ENCODE assay signal across 1 cellular context in the genomic region with DNA sequence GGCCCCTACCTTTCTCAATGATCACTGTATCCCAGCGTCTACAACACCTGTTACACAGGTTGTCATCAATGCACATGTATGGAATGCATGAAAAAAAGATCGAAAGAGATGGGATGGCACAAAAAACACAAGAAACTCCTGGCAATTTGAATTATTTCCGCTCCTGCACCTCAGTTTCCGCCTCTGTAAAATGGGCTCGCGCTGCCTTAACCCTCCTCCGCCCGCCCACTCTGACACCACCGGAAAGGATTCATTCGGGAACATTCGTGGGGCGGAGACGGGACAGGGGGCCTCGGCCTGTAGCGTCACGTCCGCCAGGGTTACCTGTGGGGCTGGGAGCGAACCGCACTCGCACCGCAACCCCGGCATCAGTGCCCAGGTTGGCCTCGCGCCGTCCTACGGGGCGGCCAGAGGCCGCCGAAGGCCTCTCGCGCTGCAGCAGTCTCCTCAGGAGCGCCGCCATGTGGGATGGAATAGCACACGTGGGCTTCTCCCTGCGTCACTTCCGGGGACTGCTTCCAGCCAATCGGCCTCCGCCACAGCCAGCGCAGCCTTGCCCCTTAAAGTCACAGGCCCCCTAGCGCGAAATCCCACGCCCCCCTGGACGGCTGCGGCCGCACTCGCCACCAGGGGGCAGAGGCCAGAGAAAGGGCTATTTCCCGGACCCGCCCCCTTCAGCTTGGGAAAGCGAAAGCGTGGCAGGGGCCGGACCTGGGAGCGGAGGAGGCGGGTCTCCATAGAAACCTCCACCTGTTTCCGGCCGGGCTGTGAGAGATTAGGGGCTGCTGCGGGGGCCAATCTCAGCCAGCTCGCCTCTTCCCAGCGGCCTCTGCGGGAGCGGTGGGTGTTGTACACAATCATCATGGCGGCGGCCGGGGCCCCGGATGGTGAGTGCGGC.
TF ChIP-seq lines count a peak whose summit lies in the region.

Gene EARS2 (minus strand): TSS at position 470 of the 898 bp plus-strand sequence. CDS start 7 bp downstream, at position 463.
Gene UBFD1 (plus strand): TSS at position 847 of the 898 bp plus-strand sequence. CDS start 16 bp downstream, at position 863.

TF ChIP-seq in K562, 482 proteins besides CTCF, POLR2A, EP300 and RAD21 (continued from another document and continues in another):
- no peak for TF ChIP-seq ID3 (CRISPR knock-in tag; IDR thresholded peaks at IDR 0.05)
- peak; percentile 86 for TF ChIP-seq ID3 (tag; IDR thresholded peaks at IDR 0.05)
- TF ChIP-seq SOX6 (IDR thresholded peaks at IDR 0.05) = peak; percentile 76; the same call in 1 of the 2 replicates
- no peak for TF ChIP-seq ZNF23 (CRISPR knock-in tag; IDR thresholded peaks at IDR 0.05)
- 0 out of 2 replicates have a peak, but pooled peaks have one; percentile 21 for TF ChIP-seq LARP7 (IDR thresholded peaks at IDR 0.05)
- peak; percentile 45; the same call in 1 of the 2 replicates for TF ChIP-seq POLR2H (tag; IDR thresholded peaks at IDR 0.05; ENCODE audit: low read depth)
- TF ChIP-seq ZNF253 (CRISPR knock-in tag; conservative IDR thresholded peaks at IDR 0.05) = no peak
- no peak for TF ChIP-seq ZNF449 (CRISPR knock-in tag; IDR thresholded peaks at IDR 0.05)
- peak; percentile 88 for TF ChIP-seq CREB1 (IDR thresholded peaks at IDR 0.05)
- TF ChIP-seq CREB1 (CRISPR knock-in tag; IDR thresholded peaks at IDR 0.05) = peak; percentile 92
- TF ChIP-seq RNF2 (IDR thresholded peaks at IDR 0.05) = 0 out of 2 replicates have a peak, but pooled peaks have one; percentile 20
- TF ChIP-seq GABPA (tag; conservative IDR thresholded peaks at IDR 0.05; ENCODE audit: low read depth) = peak; percentile 97
- peak; percentile 72; the same call in 1 of the 2 replicates for TF ChIP-seq NR4A1 (CRISPR knock-in tag; IDR thresholded peaks at IDR 0.05)
- no peak for TF ChIP-seq NR4A1 (tag; IDR thresholded peaks at IDR 0.05)
- TF ChIP-seq, protein P1, sequence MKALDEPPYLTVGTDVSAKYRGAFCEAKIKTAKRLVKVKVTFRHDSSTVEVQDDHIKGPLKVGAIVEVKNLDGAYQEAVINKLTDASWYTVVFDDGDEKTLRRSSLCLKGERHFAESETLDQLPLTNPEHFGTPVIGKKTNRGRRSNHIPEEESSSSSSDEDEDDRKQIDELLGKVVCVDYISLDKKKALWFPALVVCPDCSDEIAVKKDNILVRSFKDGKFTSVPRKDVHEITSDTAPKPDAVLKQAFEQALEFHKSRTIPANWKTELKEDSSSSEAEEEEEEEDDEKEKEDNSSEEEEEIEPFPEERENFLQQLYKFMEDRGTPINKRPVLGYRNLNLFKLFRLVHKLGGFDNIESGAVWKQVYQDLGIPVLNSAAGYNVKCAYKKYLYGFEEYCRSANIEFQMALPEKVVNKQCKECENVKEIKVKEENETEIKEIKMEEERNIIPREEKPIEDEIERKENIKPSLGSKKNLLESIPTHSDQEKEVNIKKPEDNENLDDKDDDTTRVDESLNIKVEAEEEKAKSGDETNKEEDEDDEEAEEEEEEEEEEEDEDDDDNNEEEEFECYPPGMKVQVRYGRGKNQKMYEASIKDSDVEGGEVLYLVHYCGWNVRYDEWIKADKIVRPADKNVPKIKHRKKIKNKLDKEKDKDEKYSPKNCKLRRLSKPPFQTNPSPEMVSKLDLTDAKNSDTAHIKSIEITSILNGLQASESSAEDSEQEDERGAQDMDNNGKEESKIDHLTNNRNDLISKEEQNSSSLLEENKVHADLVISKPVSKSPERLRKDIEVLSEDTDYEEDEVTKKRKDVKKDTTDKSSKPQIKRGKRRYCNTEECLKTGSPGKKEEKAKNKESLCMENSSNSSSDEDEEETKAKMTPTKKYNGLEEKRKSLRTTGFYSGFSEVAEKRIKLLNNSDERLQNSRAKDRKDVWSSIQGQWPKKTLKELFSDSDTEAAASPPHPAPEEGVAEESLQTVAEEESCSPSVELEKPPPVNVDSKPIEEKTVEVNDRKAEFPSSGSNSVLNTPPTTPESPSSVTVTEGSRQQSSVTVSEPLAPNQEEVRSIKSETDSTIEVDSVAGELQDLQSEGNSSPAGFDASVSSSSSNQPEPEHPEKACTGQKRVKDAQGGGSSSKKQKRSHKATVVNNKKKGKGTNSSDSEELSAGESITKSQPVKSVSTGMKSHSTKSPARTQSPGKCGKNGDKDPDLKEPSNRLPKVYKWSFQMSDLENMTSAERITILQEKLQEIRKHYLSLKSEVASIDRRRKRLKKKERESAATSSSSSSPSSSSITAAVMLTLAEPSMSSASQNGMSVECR (CRISPR knock-in tag; IDR thresholded peaks at IDR 0.05) = peak; percentile 98
- no peak for TF ChIP-seq SREBF2 (CRISPR knock-in tag; IDR thresholded peaks at IDR 0.05)
- peak; percentile 59; the same call in 1 of the 2 replicates for TF ChIP-seq GATA2 (CRISPR knock-in tag; IDR thresholded peaks at IDR 0.05)
- peak; percentile 94 for TF ChIP-seq ETV1 (tag; conservative IDR thresholded peaks at IDR 0.05; ENCODE audit: low read depth)
- peak; percentile 23; the same call in 1 of the 2 replicates for TF ChIP-seq ZNF24 (IDR thresholded peaks at IDR 0.05)
- TF ChIP-seq TCF3 (CRISPR knock-in tag; IDR thresholded peaks at IDR 0.05) = peak; percentile 68
- TF ChIP-seq CSDE1 (IDR thresholded peaks at IDR 0.05) = no peak
- TF ChIP-seq, protein P2, sequence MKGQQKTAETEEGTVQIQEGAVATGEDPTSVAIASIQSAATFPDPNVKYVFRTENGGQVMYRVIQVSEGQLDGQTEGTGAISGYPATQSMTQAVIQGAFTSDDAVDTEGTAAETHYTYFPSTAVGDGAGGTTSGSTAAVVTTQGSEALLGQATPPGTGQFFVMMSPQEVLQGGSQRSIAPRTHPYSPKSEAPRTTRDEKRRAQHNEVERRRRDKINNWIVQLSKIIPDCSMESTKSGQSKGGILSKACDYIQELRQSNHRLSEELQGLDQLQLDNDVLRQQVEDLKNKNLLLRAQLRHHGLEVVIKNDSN (CRISPR knock-in tag; IDR thresholded peaks at IDR 0.05) = peak; percentile 95
- peak; percentile 69 for TF ChIP-seq FOSL1 (tag; conservative IDR thresholded peaks at IDR 0.05)
- TF ChIP-seq HDAC2 (IDR thresholded peaks at IDR 0.05) = peak; percentile 99
- peak; percentile 67 for TF ChIP-seq TBP (optimal IDR thresholded peaks at IDR 0.05; ENCODE audit: low read depth, low read length)
- peak; percentile 96 for TF ChIP-seq ZBTB7A (IDR thresholded peaks at IDR 0.05; ENCODE audit: borderline replicate concordance, control insufficient read depth, low read depth, low read length)
- TF ChIP-seq ETS1 (conservative IDR thresholded peaks at IDR 0.05; ENCODE audit: control insufficient read depth, low read depth, low read length) = peak; percentile 80
- peak in 1 of 2 experiments; percentile 52; a peak in 1 of 4 replicates for TF ChIP-seq TEAD1 (CRISPR knock-in tag; IDR thresholded peaks at IDR 0.05)
- no peak for TF ChIP-seq ZNF507 (tag; conservative IDR thresholded peaks at IDR 0.05)
- peak; percentile 79 for TF ChIP-seq PRPF4 (IDR thresholded peaks at IDR 0.05; ENCODE audit: insufficient read depth, low read depth, low read length, poor library complexity, severe bottlenecking)
- peak; percentile 100 for TF ChIP-seq SP1 (CRISPR knock-in tag; IDR thresholded peaks at IDR 0.05)
- TF ChIP-seq, protein P3, sequence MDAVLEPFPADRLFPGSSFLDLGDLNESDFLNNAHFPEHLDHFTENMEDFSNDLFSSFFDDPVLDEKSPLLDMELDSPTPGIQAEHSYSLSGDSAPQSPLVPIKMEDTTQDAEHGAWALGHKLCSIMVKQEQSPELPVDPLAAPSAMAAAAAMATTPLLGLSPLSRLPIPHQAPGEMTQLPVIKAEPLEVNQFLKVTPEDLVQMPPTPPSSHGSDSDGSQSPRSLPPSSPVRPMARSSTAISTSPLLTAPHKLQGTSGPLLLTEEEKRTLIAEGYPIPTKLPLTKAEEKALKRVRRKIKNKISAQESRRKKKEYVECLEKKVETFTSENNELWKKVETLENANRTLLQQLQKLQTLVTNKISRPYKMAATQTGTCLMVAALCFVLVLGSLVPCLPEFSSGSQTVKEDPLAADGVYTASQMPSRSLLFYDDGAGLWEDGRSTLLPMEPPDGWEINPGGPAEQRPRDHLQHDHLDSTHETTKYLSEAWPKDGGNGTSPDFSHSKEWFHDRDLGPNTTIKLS (IDR thresholded peaks at IDR 0.05; ENCODE audit: borderline replicate concordance, low read depth) = peak; percentile 99
- no peak for TF ChIP-seq ARID2 (IDR thresholded peaks at IDR 0.05)
- TF ChIP-seq, protein P4, sequence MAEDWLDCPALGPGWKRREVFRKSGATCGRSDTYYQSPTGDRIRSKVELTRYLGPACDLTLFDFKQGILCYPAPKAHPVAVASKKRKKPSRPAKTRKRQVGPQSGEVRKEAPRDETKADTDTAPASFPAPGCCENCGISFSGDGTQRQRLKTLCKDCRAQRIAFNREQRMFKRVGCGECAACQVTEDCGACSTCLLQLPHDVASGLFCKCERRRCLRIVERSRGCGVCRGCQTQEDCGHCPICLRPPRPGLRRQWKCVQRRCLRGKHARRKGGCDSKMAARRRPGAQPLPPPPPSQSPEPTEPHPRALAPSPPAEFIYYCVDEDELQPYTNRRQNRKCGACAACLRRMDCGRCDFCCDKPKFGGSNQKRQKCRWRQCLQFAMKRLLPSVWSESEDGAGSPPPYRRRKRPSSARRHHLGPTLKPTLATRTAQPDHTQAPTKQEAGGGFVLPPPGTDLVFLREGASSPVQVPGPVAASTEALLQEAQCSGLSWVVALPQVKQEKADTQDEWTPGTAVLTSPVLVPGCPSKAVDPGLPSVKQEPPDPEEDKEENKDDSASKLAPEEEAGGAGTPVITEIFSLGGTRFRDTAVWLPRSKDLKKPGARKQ (CRISPR knock-in tag; IDR thresholded peaks at IDR 0.05) = no peak
- TF ChIP-seq FOXP1 (CRISPR knock-in tag; IDR thresholded peaks at IDR 0.05) = peak; percentile 55; the same call in 1 of the 2 replicates
- peak; percentile 44; the same call in 1 of the 2 replicates for TF ChIP-seq TAL1 (IDR thresholded peaks at IDR 0.05)
- peak; percentile 93 for TF ChIP-seq MXD1 (CRISPR knock-in tag; IDR thresholded peaks at IDR 0.05; ENCODE audit: borderline replicate concordance, poor library complexity, severe bottlenecking)
- TF ChIP-seq SMC3 (conservative IDR thresholded peaks at IDR 0.05; ENCODE audit: insufficient read depth, low read depth, low read length) = peak; percentile 78; the same call in 1 of the 2 replicates
- peak; percentile 78 for TF ChIP-seq RBBP5 (IDR thresholded peaks at IDR 0.05; ENCODE audit: borderline replicate concordance, insufficient read depth, low read length, poor library complexity, severe bottlenecking)
- TF ChIP-seq ZFX (CRISPR knock-in tag; IDR thresholded peaks at IDR 0.05) = peak; percentile 77
- no peak for TF ChIP-seq SMAD2 (IDR thresholded peaks at IDR 0.05; ENCODE audit: low read depth, low read length)
- 0 out of 2 replicates have a peak, but pooled peaks have one; percentile 15 for TF ChIP-seq GATAD2B (IDR thresholded peaks at IDR 0.05; ENCODE audit: borderline replicate concordance)
- peak; percentile 69; the same call in 1 of the 2 replicates for TF ChIP-seq ZNF511 (CRISPR knock-in tag; IDR thresholded peaks at IDR 0.05)
- peak; percentile 77 to 97 (median 93) for TF ChIP-seq YY1 (IDR thresholded peaks at IDR 0.05; ENCODE audit: borderline replicate concordance in 1 of 3, control insufficient read depth in 1 of 3, extremely low read depth in 1 of 3, insufficient read depth in 3 of 3, insufficient read length in 1 of 3, insufficient replicate concordance in 2 of 3, low read depth in 1 of 3, low read length in 2 of 3)
- peak; percentile 100 for TF ChIP-seq MNT (conservative IDR thresholded peaks at IDR 0.05)
